ENCODE assay signal across 27 cellular contexts in the genomic region with DNA sequence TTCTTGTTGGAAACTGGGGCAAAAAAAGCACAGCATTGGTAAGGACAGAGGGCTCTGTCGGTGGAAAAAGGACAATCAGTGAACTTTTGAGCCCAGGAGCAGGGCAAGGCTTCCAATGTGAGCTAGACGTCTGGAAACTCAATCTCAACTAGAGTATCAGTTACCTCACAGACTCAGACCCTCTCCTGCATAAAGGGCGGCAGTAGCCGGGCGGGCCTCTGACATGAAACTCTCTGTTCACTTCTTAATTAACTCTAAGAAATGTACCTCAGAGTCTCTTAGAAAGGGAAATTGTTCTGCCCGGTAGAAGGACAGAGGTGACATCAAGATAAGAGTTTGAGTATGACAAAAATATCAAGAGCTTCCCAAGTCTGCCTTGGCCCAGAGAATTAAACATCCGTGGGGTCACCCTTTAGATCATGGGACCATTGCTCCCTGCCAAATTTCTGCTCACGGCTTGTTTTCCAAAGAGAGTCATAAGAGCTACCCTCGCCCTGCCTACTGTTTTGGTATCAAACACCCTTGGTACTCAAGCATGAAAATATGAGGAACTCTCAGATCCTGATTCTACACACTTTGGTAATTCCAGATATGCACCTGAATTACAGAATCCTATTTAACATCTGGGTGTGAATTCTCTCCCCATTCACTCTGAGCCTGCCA.
"Had no signal": no experiment of that assay in that cellular context is flagged by ENCODE, and none has a peak within 500 bp of the region (broad histone marks: within the 10 kb centered on the region; RNA-seq: fewer than 3 reads in every experiment).

No MANE protein-coding gene starts in this region.

- H3K27ac Mint-ChIP-seq: dendritic cell treated with granulocyte-macrophage colony-stimulating factor and Interleukin-4, amounts not matched to agents 40 ng/mL and 50 ng/mL, for 4 days; endodermal cell; immature natural killer cell; natural killer cell; stimulated activated naive CD8-positive, alpha-beta T cell treated with anti-CD3 and anti-CD28 coated beads, Interleukin-15, amount 100 ng/mL, for 72 hours; type B pancreatic cell had no signal

- ATAC-seq: esophagus mucosa; gastroesophageal sphincter; left lung; lower lobe of right lung; natural killer cell; right lobe of liver; stimulated activated naive CD8-positive, alpha-beta T cell treated with anti-CD3 and anti-CD28 coated beads, Interleukin-15, amount 100 ng/mL, for 72 hours had no signal

- H3K4me1 Mint-ChIP-seq: central memory CD8-positive, alpha-beta T cell; immature natural killer cell; natural killer cell; stimulated activated naive CD8-positive, alpha-beta T cell treated with anti-CD3 and anti-CD28 coated beads, Interleukin-15, amount 100 ng/mL, for 72 hours had no signal

- H3K27ac ChIP-seq: colonic mucosa, epithelial cell of prostate, gastroesophageal sphincter, left lung, lower lobe of right lung, prostate gland, right lobe of liver, suprapubic skin had no signal

- H3K36me3 ChIP-seq: colonic mucosa, gastroesophageal sphincter, left lung, lower lobe of right lung, prostate gland, right lobe of liver, suprapubic skin had no signal

- H3K9me3 Mint-ChIP-seq: central memory CD8-positive, alpha-beta T cell; dendritic cell treated with granulocyte-macrophage colony-stimulating factor and Interleukin-4, amounts not matched to agents 40 ng/mL and 50 ng/mL, for 4 days; immature natural killer cell; natural killer cell; stimulated activated naive CD8-positive, alpha-beta T cell treated with anti-CD3 and anti-CD28 coated beads, Interleukin-15, amount 100 ng/mL, for 72 hours; type B pancreatic cell had no signal

- H3K27me3 ChIP-seq: colonic mucosa, gastroesophageal sphincter, right lobe of liver had no signal

- DNase-seq: colonic mucosa; effector CD8-positive, alpha-beta T cell; endodermal cell; foreskin fibroblast; hypothalamus; immature natural killer cell; islet precursor cell; left lung; lower lobe of right lung; natural killer cell; nucleus accumbens; right lobe of liver; stimulated activated CD4-positive, alpha-beta T cell treated with anti-CD3 and anti-CD28 coated beads, Interleukin-12 subunit alpha, Interleukin-12 subunit beta, amount 100 ng/mL, for 4 hours; stimulated activated CD4-positive, alpha-beta T cell treated with anti-CD3 and anti-CD28 coated beads, Interleukin-1b, Interleukin-23, amount 100 ng/mL, for 48 hours; stimulated activated CD4-positive, alpha-beta T cell treated with anti-CD3 and anti-CD28 coated beads, Interleukin-4, amount 100 ng/mL, for 1 hour; stimulated activated CD8-positive, alpha-beta memory T cell treated with anti-CD3 and anti-CD28 coated beads, Interleukin-4, amount 100 ng/mL, for 48 hours; stimulated activated naive CD4-positive, alpha-beta T cell; stimulated activated naive CD8-positive, alpha-beta T cell treated with anti-CD3 and anti-CD28 coated beads, Interleukin-15, amount 100 ng/mL, for 72 hours had no signal

- H3K4me1 ChIP-seq: colonic mucosa, left lung, lower lobe of right lung, prostate gland, right lobe of liver, suprapubic skin had no signal

- H3K4me3 ChIP-seq: colonic mucosa, gastroesophageal sphincter, left lung, lower lobe of right lung, prostate gland, right lobe of liver, smooth muscle cell, suprapubic skin had no signal

- H3K36me3 Mint-ChIP-seq: immature natural killer cell, natural killer cell, type B pancreatic cell had no signal

- H3K9me3 ChIP-seq: colonic mucosa, gastroesophageal sphincter, left lung, lower lobe of right lung, prostate gland, right lobe of liver, suprapubic skin had no signal

- H3K4me3 Mint-ChIP-seq: central memory CD8-positive, alpha-beta T cell; dendritic cell treated with granulocyte-macrophage colony-stimulating factor and Interleukin-4, amounts not matched to agents 40 ng/mL and 50 ng/mL, for 4 days; endodermal cell; immature natural killer cell; natural killer cell; stimulated activated naive CD8-positive, alpha-beta T cell treated with anti-CD3 and anti-CD28 coated beads, Interleukin-15, amount 100 ng/mL, for 72 hours; type B pancreatic cell had no signal
